12 cellular contexts compared by ENCODE assay signal in genomic region chr5:169697518-169697890, GRCh38.
"Had no signal": no experiment of that assay in that cellular context is flagged by ENCODE, and none has a peak within 500 bp of the region (broad histone marks: within the 10 kb centered on the region; RNA-seq: fewer than 3 reads in every experiment).

No MANE protein-coding gene starts in this region.

- H2AFZ ChIP-seq: neural progenitor cell, parathyroid adenoma had no signal

- H3K36me3 Mint-ChIP-seq: mesothelial cell of epicardium, neural progenitor cell had no signal

- H3K27ac Mint-ChIP-seq: activated CD4-positive, alpha-beta memory T cell treated with anti-CD3 and anti-CD28 coated beads for 36 hours; mesothelial cell of epicardium; neural progenitor cell had no signal

- H3K9me3 ChIP-seq: colonic mucosa, gastrocnemius medialis had no signal

- H3K4me1 ChIP-seq: colonic mucosa, gastrocnemius medialis, parathyroid adenoma, tibial nerve had no signal

- H3K27me3 ChIP-seq: colonic mucosa, gastrocnemius medialis, neural progenitor cell, tibial nerve had no signal

- H3K4me2 ChIP-seq: neural progenitor cell had no signal

- H3K27ac ChIP-seq: colonic mucosa, gastrocnemius medialis, neural progenitor cell, parathyroid adenoma, tibial nerve had no signal

- H3K4me1 Mint-ChIP-seq: mesothelial cell of epicardium had no signal

- H3K36me3 ChIP-seq: colonic mucosa, gastrocnemius medialis, neural progenitor cell, tibial nerve had no signal

- H3K9me3 Mint-ChIP-seq: activated CD4-positive, alpha-beta memory T cell treated with anti-CD3 and anti-CD28 coated beads for 36 hours; activated T-cell treated with anti-CD3 and anti-CD28 coated beads, Interleukin-2, amount 50 U/mL, for 72 hours; mesothelial cell of epicardium; neural progenitor cell had no signal

- H3K79me2 ChIP-seq: parathyroid adenoma had no signal

- DNase-seq: activated CD4-positive, alpha-beta memory T cell treated with anti-CD3 and anti-CD28 coated beads for 36 hours; activated CD4-positive, CD25-positive, alpha-beta regulatory T cell treated with anti-CD3 and anti-CD28 coated beads, Interleukin-2, amount 50 U/mL, for 72 hours; activated T-cell treated with anti-CD3 and anti-CD28 coated beads, Interleukin-2, amount 50 U/mL, for 72 hours; caudate nucleus; colonic mucosa; gastrocnemius medialis; small intestine; T-helper 9 cell had no signal

- FAIRE-seq: small intestine had no signal

- H3K27me3 Mint-ChIP-seq: activated CD4-positive, alpha-beta memory T cell treated with anti-CD3 and anti-CD28 coated beads for 36 hours had no signal

- H3K4me3 ChIP-seq: colonic mucosa, gastrocnemius medialis, neural progenitor cell, tibial nerve had no signal

- H3K9ac ChIP-seq: neural progenitor cell, parathyroid adenoma had no signal

- H3K4me3 Mint-ChIP-seq: activated CD4-positive, alpha-beta memory T cell treated with anti-CD3 and anti-CD28 coated beads for 36 hours; activated T-cell treated with anti-CD3 and anti-CD28 coated beads, Interleukin-2, amount 50 U/mL, for 72 hours; mesothelial cell of epicardium; neural progenitor cell had no signal
